14 cellular contexts compared by ENCODE assay signal in the genomic region with DNA sequence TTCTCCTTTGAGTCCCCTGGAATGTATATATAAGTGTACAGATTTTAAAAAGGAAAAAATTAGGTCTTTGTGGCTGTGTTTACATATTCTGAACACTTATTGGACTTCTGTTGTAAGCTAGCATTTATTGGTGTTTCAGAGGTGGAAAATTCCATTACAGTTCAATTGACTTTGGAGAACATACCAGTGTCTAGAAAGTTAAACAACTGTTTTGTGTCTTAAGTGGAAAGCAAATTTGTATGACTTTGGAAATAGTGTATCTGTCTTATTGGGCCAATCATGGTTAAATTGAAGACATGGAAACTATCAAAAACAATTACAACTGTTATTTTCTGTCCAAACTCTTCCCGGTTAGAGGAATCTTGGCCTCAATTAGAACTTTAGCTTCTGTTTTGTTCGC. TPM values are rescaled to one million over a fixed set of nuclear protein-coding genes. Genes with fewer than 3 reads are reported as not detected.
DNase-seq lines count a peak whose midpoint lies in the region; ATAC-seq and TF ChIP-seq lines count a peak whose summit lies in the region.
"Had no signal": no experiment of that assay in that cellular context is flagged by ENCODE, and none has a peak within 500 bp of the region (broad histone marks: within the 10 kb centered on the region; RNA-seq: fewer than 3 reads in every experiment).

No MANE protein-coding gene starts in this region.

- H3K4me3 ChIP-seq in hepatocyte (no peak overlapping the region), stomach smooth muscle (ENCODE audit: low read length in 2 of 2) (no peak overlapping the region)

- WGBS in hepatocyte (ENCODE audit: low lambda C conversion rate, missing lambda C conversion rate) = 67% methylated on average over 2 of the region's 2 CpGs

- no peak overlapping the region for H2AFZ ChIP-seq in hepatocyte

- H3K4me2 ChIP-seq in hepatocyte = peak overlapping the region; percentile 3

- no peak for TF ChIP-seq CTCF in hepatocyte (IDR thresholded peaks at IDR 0.05; ENCODE audit: poor library complexity)

- no peaks in the 10 kb centered on the region for H3K9me2 ChIP-seq in hepatocyte (replicated peaks; ENCODE audit: insufficient read depth)

- H3K9me3 ChIP-seq in hepatocyte (ENCODE audit: low read depth) (no peaks in the 10 kb centered on the region), stomach smooth muscle (ENCODE audit: control insufficient read depth in 2 of 2, low read length in 2 of 2) (no peaks in the 10 kb centered on the region)

- H3K27me3 ChIP-seq in hepatocyte (no peaks in the 10 kb centered on the region), stomach smooth muscle (ENCODE audit: control insufficient read depth in 1 of 2, insufficient read depth in 2 of 2, low read length in 2 of 2) (no peaks in the 10 kb centered on the region)

- peak; percentile 63 for ATAC-seq in SK-N-SH treated with all-trans-retinoic acid at 6 μM for 48 hours
- no peak for ATAC-seq in GM19463 (IDR thresholded peaks at IDR 0.05; ENCODE audit: unreplicated experiment)
- ATAC-seq: CD8-positive, alpha-beta T cell had no signal

- H3K4me1 ChIP-seq in hepatocyte (ENCODE audit: insufficient read depth) (peaks cover 34% of the 10 kb centered on the region), stomach smooth muscle (ENCODE audit: control insufficient read depth, insufficient read depth, low read length) (peaks cover 39% of the 10 kb centered on the region)

- no peaks in the 10 kb centered on the region for H3K36me3 ChIP-seq in hepatocyte (replicated peaks; ENCODE audit: insufficient read depth, low read depth)
- no peaks in the 10 kb centered on the region for H3K36me3 ChIP-seq in stomach smooth muscle (ENCODE audit: control insufficient read depth in 2 of 2, insufficient read depth in 2 of 2, low read length in 2 of 2)

- peak overlapping the region; percentile 25 for H3K27ac ChIP-seq in hepatocyte
- H3K27ac ChIP-seq in stomach smooth muscle (ENCODE audit: low read length) = peak overlapping the region; percentile 55
- H3K27ac ChIP-seq: HL-60 had no signal

- no peak overlapping the region for H3K9ac ChIP-seq in stomach smooth muscle (ENCODE audit: low read length in 2 of 2)

- DNase-seq in hepatocyte (ENCODE audit: low spot score) (no peak), GM19238 (ENCODE audit: insufficient read length, low spot score) (no peak), NCI-H82 treated with DMSO at 0.1 percent for 48 hours (lab: John Stamatoyannopoulos, UW; ENCODE audit: unreplicated experiment) (no peak), NCI-H1694 treated with DMSO at 0.1 percent for 48 hours (lab: John Stamatoyannopoulos, UW) (no peak)
- DNase-seq: CD8-positive, alpha-beta T cell; COR-L47; DND-41; GDM1; HCEC 1CT; HFFc6 had no signal

- H4K20me1 ChIP-seq in hepatocyte (ENCODE audit: insufficient read depth, poor library complexity, severe bottlenecking) = no peaks in the 10 kb centered on the region

- H3K79me2 ChIP-seq in hepatocyte = peaks cover 54% of the 10 kb centered on the region

TF ChIP-seq in SK-N-SH treated with all-trans-retinoic acid at 6 μM for 48 hours, 23 proteins besides CTCF, POLR2A, EP300 and RAD21:
- TF ChIP-seq OSR1 (CRISPR knock-in tag; IDR thresholded peaks at IDR 0.05) (no peak), ZNF70 (CRISPR knock-in tag; IDR thresholded peaks at IDR 0.05) (no peak), ZFP30 (CRISPR knock-in tag; IDR thresholded peaks at IDR 0.05) (no peak), TOX (CRISPR knock-in tag; IDR thresholded peaks at IDR 0.05; ENCODE audit: borderline replicate concordance) (no peak), PATZ1 (CRISPR knock-in tag; IDR thresholded peaks at IDR 0.05; ENCODE audit: borderline replicate concordance) (no peak), GLIS3 (CRISPR knock-in tag; IDR thresholded peaks at IDR 0.05) (no peak), ISL1 (CRISPR knock-in tag; IDR thresholded peaks at IDR 0.05) (no peak), ZC3H10 (CRISPR knock-in tag; IDR thresholded peaks at IDR 0.05) (no peak), ZNF565 (CRISPR knock-in tag; conservative IDR thresholded peaks at IDR 0.05; ENCODE audit: low read depth) (no peak), RARB (CRISPR knock-in tag; IDR thresholded peaks at IDR 0.05) (no peak), TCF4 (CRISPR knock-in tag; IDR thresholded peaks at IDR 0.05; ENCODE audit: borderline replicate concordance) (no peak), ZNF8 (CRISPR knock-in tag; IDR thresholded peaks at IDR 0.05) (no peak)
TF ChIP-seq in SK-N-SH treated with all-trans-retinoic acid at 6 μM for 48 hours: peak in this region for 0.

RNA-seq across cellular contexts. Expression of gene TLN2, which starts 39.7 kb away (rescaled TPM):
- total RNA-seq in hepatocyte = 16.2 and 19.8 TPM in 2 replicates
- 11.1 and 14.5 TPM in 2 replicates for polyA plus RNA-seq in hepatocyte
